In the genomic region with DNA sequence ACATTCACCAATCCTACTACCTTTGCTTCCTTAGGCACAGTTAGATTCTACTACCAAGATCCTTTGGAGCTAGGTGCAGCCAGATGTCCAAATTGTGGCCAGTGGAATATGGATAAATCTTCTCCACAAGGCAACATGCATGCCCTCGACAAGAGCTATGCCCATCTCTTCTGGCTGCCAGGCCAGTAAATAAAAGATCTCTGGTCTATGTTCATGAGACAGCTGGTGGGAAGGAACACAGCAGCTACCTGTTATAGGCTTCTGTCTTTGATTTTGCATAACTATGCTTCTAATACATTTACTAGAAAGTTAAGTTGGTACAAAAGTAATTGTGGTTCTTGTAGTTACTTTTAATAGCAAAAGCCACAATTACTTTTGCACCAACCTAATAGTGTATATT, we compare ENCODE assay signal across 26 cellular contexts.
"Had no signal": no experiment of that assay in that cellular context is flagged by ENCODE, and none has a peak within 500 bp of the region (broad histone marks: within the 10 kb centered on the region; RNA-seq: fewer than 3 reads in every experiment).

No MANE protein-coding gene starts in this region.

- ATAC-seq: stimulated activated effector memory CD8-positive, alpha-beta T cell treated with anti-CD3 and anti-CD28 coated beads, Interleukin-12 subunit alpha, Interleukin-12 subunit beta, amount 100 ng/mL, for 72 hours; stimulated activated memory B cell treated with anti-CD40 and anti-IgM and Interleukin-4, amounts not matched to agents 10 μg/mL and 1 μg/mL and 100 μg/mL, for 72 hours; stimulated activated naive B cell treated with anti-CD40 and anti-IgM and Interleukin-4, amounts not matched to agents 10 μg/mL and 1 μg/mL and 100 μg/mL, for 72 hours; stimulated activated naive CD8-positive, alpha-beta T cell treated with anti-CD3 and anti-CD28 coated beads, Interleukin-15, amount 100 ng/mL, for 72 hours; stimulated activated naive CD8-positive, alpha-beta T cell treated with anti-CD3 and anti-CD28 coated beads, Interleukin-15, Interleukin-2, amounts not matched to agents 100 U/mL and 50 U/mL, for 24 hours; upper lobe of right lung had no signal

- H3K4me1 ChIP-seq: stomach, suprapubic skin, testis, thyroid gland, tibial nerve, transverse colon, upper lobe of left lung, upper lobe of right lung, uterus, vagina had no signal

- H3K9me3 ChIP-seq: stomach, testis, thoracic aorta, thyroid gland, tibial artery, transverse colon, upper lobe of left lung, upper lobe of right lung, uterus, vagina had no signal

- H3K4me3 ChIP-seq: stomach, suprapubic skin, testis, thoracic aorta, thyroid gland, tibial artery, tibial nerve, transverse colon, upper lobe of left lung, upper lobe of right lung, uterus, vagina had no signal

- H3K27me3 ChIP-seq: stomach, suprapubic skin, testis, thyroid gland, tibial artery, tibial nerve, transverse colon, upper lobe of left lung, upper lobe of right lung, uterus, vagina had no signal

- DNase-seq: stimulated activated CD4-positive, alpha-beta T cell treated with anti-CD3 and anti-CD28 coated beads, Interleukin-2, amount 100 ng/mL, for 48 hours; stimulated activated CD4-positive, alpha-beta T cell treated with anti-CD3 and anti-CD28 coated beads, Interleukin-4, amount 100 ng/mL, for 1 hour; stimulated activated CD4-positive, alpha-beta T cell treated with anti-CD3 and anti-CD28 coated beads, Interleukin-4, amount 100 ng/mL, for 24 hours; stimulated activated CD4-positive, alpha-beta T cell treated with anti-CD3 and anti-CD28 coated beads, Interleukin-4, amount 100 ng/mL, for 4 hours; stimulated activated CD8-positive, alpha-beta memory T cell treated with anti-CD3 and anti-CD28 coated beads, Interleukin-4, amount 100 ng/mL, for 48 hours; stimulated activated naive B cell treated with anti-CD40 and anti-IgM and Interleukin-4, amounts not matched to agents 10 μg/mL and 1 μg/mL and 100 μg/mL, for 72 hours; stimulated activated naive CD4-positive, alpha-beta T cell; stimulated activated naive CD4-positive, alpha-beta T cell treated with Interleukin-2 at 50 U/mL for 16 hours; stimulated activated naive CD8-positive, alpha-beta T cell treated with anti-CD3 and anti-CD28 coated beads, Interleukin-15, amount 100 ng/mL, for 72 hours; stimulated activated naive CD8-positive, alpha-beta T cell treated with anti-CD3 and anti-CD28 coated beads, Interleukin-15, Interleukin-2, amounts not matched to agents 100 U/mL and 50 U/mL, for 24 hours; stomach; substantia nigra; testis; thyroid gland; tibial artery; transverse colon; trophoblast cell; upper lobe of left lung; upper lobe of right lung; uterus had no signal

- H3K36me3 ChIP-seq: stomach, suprapubic skin, thoracic aorta, thyroid gland, tibial artery, tibial nerve, transverse colon, upper lobe of left lung, upper lobe of right lung, uterus, vagina had no signal

- H3K27ac ChIP-seq: stomach, suprapubic skin, testis, thoracic aorta, thyroid gland, tibial artery, tibial nerve, transverse colon, upper lobe of left lung, upper lobe of right lung, vagina had no signal
